In the genomic region with DNA sequence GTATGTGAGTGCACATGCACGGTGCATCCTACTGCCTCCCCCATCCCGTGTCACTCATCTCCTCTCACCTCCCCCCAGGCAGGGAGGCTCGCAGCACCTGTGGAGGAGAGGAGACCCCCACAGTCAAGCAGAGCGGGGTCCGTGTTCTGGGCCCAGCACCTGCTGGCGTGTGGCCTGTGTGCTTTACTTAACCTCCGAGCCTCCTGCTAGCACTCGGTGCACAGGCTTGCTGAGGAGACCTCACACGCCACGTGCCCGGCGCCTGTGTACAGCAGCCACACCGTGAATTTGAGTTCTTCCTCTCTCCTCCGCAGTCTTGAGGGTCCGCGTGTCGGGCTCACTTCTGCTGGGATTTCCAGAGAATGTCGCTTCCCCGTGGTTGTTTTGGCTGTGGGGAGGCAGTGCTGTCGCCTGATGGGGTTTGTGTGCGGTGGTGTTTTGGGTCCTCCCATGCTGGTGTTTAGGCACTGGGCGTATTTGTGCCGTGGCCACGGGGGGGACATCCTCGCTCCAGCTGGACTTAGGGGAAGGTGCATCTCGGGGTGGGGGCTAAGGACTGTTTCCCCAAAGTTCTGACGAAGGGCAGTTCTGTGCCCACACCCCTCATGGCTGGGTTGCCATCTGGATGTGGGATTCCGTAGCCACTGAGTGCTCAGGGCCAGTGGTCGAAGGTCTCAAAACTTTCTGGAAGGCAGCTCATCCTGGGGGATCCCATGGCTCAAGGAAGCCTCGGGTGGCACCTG, we compare ENCODE assay signal across 11 cellular contexts. TPM values are rescaled to one million over a fixed set of nuclear protein-coding genes. Genes with fewer than 3 reads are reported as not detected.
DNase-seq lines count a peak whose midpoint lies in the region; ATAC-seq and TF ChIP-seq lines count a peak whose summit lies in the region.
"Had no signal": no experiment of that assay in that cellular context is flagged by ENCODE, and none has a peak within 500 bp of the region (broad histone marks: within the 10 kb centered on the region; RNA-seq: fewer than 3 reads in every experiment).

No MANE protein-coding gene starts in this region.

- H3K4me3 ChIP-seq in Panc1 (ENCODE audit: low read depth in 2 of 2, low read length in 2 of 2) (peak overlapping the region; percentile 46 to 51), neural progenitor cell (peak overlapping the region; percentile 62)

- H3K9me3 Mint-ChIP-seq in CD14-positive monocyte (peaks cover 7 to 17% (median 14%) of the 10 kb centered on the region in 7 donors), endothelial cell (ENCODE audit: unreplicated experiment) (no peaks in the 10 kb centered on the region), neural progenitor cell (no peaks in the 10 kb centered on the region)

- POLR2A ChIA-PET in Panc1 (lab: Charles Lee) = no interaction called here

- H3K4me1 ChIP-seq in Panc1 (ENCODE audit: control insufficient read depth, insufficient read depth, low read length) = no peaks in the 10 kb centered on the region
- peaks cover 4% of the 10 kb centered on the region for H3K4me1 ChIP-seq in neural progenitor cell

- H3K4me1 Mint-ChIP-seq in CD14-positive monocyte = peaks cover 4% of the 10 kb centered on the region
- H3K4me1 Mint-ChIP-seq in endothelial cell (ENCODE audit: unreplicated experiment) = peaks cover 17% of the 10 kb centered on the region
- H3K4me1 Mint-ChIP-seq in neural progenitor cell = peaks cover 11% of the 10 kb centered on the region

- H3K4me3 Mint-ChIP-seq in CD14-positive monocyte (peak overlapping the region; percentile 45 to 53), endothelial cell (ENCODE audit: unreplicated experiment) (peak overlapping the region; percentile 78), neural progenitor cell (peak overlapping the region; percentile 80)

- peak overlapping the region; percentile 72 for H3K4me2 ChIP-seq in neural progenitor cell

- BruUV-seq in Panc1 (replicated peaks; lab: Mats Ljungman, UMichigan) = no TSS peak

- CTCF ChIA-PET in Panc1 (lab: Charles Lee) = no interaction called here

- H3K27ac Mint-ChIP-seq in CD14-positive monocyte (peak overlapping the region in 1 of 7 donors; percentile 23), endothelial cell (ENCODE audit: unreplicated experiment) (peak overlapping the region; percentile 48), neural progenitor cell (peak overlapping the region; percentile 74)

- no peaks in the 10 kb centered on the region for H3K79me2 ChIP-seq in neural progenitor cell (ENCODE audit: low read depth)

- H3K36me3 ChIP-seq in Panc1 (ENCODE audit: control insufficient read depth, insufficient read depth, low read length) (no peaks in the 10 kb centered on the region), neural progenitor cell (no peaks in the 10 kb centered on the region)

- no peaks in the 10 kb centered on the region for H3K36me3 Mint-ChIP-seq in CD14-positive monocyte
- no peaks in the 10 kb centered on the region for H3K36me3 Mint-ChIP-seq in endothelial cell (ENCODE audit: low read depth, unreplicated experiment)
- no peaks in the 10 kb centered on the region for H3K36me3 Mint-ChIP-seq in neural progenitor cell

- H3K9me3 ChIP-seq in Panc1 (ENCODE audit: control insufficient read depth, insufficient read depth, low read depth, low read length) (no peaks in the 10 kb centered on the region), neural progenitor cell (ENCODE audit: low read depth) (no peaks in the 10 kb centered on the region)

- no peaks in the 10 kb centered on the region for H3K27me3 ChIP-seq in Panc1 (ENCODE audit: control insufficient read depth, insufficient read depth, low read length)
- H3K27me3 ChIP-seq in neural progenitor cell = no peaks in the 10 kb centered on the region

- peaks cover 24% of the 10 kb centered on the region for H3F3A ChIP-seq in neural progenitor cell (ENCODE audit: low read depth)

- H3K9ac ChIP-seq in neural progenitor cell = no peak overlapping the region

- H4K20me1 ChIP-seq in neural progenitor cell (ENCODE audit: low read depth) = no peaks in the 10 kb centered on the region

- no peak for DNase-seq in CD14-positive monocyte (ENCODE audit: low spot score)
- no peak for DNase-seq in Panc1 (ENCODE audit: low read depth, low spot score)
- no peak for DNase-seq in endothelial cell (ENCODE audit: low spot score)
- DNase-seq in neural progenitor cell (ENCODE audit: low spot score) = no peak
- no peak for DNase-seq in NCI-H1048 (lab: John Stamatoyannopoulos, UW)
- DNase-seq in HT-29 (ENCODE audit: low spot score) = no peak
- no peak for DNase-seq in activated CD8-positive, alpha-beta memory T cell treated with anti-CD3 and anti-CD28 coated beads, Interleukin-2, amount 50 U/mL, for 4 hours
- no peak for DNase-seq in NCI-H82 treated with DMSO at 0.1 percent for 48 hours (lab: John Stamatoyannopoulos, UW; ENCODE audit: unreplicated experiment)

- peak; percentile 14 for ATAC-seq in Panc1

- peaks cover 7 to 20% (median 12%) of the 10 kb centered on the region in 3 donors for H3K27me3 Mint-ChIP-seq in CD14-positive monocyte (ENCODE audit: low read depth in 3 of 3)
- H3K27me3 Mint-ChIP-seq in endothelial cell (ENCODE audit: unreplicated experiment) = peaks cover 11% of the 10 kb centered on the region
- H3K27me3 Mint-ChIP-seq in neural progenitor cell (ENCODE audit: insufficient read depth, low read depth) = peaks cover 6% of the 10 kb centered on the region

- no peak for TF ChIP-seq CTCF in CD14-positive monocyte (IDR thresholded peaks at IDR 0.05)
- no peak for TF ChIP-seq CTCF in Panc1 (IDR thresholded peaks at IDR 0.05)
- no peak for TF ChIP-seq CTCF in endothelial cell (IDR thresholded peaks at IDR 0.05; ENCODE audit: unreplicated experiment)
- TF ChIP-seq CTCF in neural progenitor cell (IDR thresholded peaks at IDR 0.05) = no peak

- in situ Hi-C loops in Panc1 (cut with HindIII; ENCODE audit: low pct_unique_long_range_greater_than_20kb, low sequenced_read_pairs) = no loop called here

- peak overlapping the region; percentile 31; the same call in 1 of the 2 replicates for H3K27ac ChIP-seq in Panc1 (ENCODE audit: low read length)
- no peak overlapping the region for H3K27ac ChIP-seq in neural progenitor cell
- H3K27ac ChIP-seq: C4-2B had no signal

- intact Hi-C loops in CD14-positive monocyte (cut with micrococcal nuclease) = no loop called here
- intact Hi-C loops in Panc1 (cut with micrococcal nuclease; ENCODE audit: unreplicated experiment) = no loop called here

- H2AFZ ChIP-seq in neural progenitor cell (replicated peaks) = no peak overlapping the region

RNA-seq across cellular contexts. Expression of a gene that starts 34.8 kb away (rescaled TPM):
- 1 to 10 TPM; 5.9 to 7.5 TPM for polyA plus RNA-seq in CD14-positive monocyte
- total RNA-seq in Panc1 (2021; ENCODE audit: unreplicated experiment) (26.3 TPM), endothelial cell (ENCODE audit: unreplicated experiment) (321 TPM), neural progenitor cell (ENCODE audit: low replicate concordance) (0.26 and 1.8 TPM in 2 replicates)
- polyA plus RNA-seq in Panc1 (2012; ENCODE audit: insufficient read length) = 23.6 TPM
- 0.81 and 1.6 TPM in 2 replicates for total RNA-seq in HT-29 (2014; rRNA removed; shearing (Covaris generic))

RNA-seq across cellular contexts. Expression of a gene that starts 57.2 kb away (rescaled TPM):
- polyA plus RNA-seq in CD14-positive monocyte = not detected
- total RNA-seq in Panc1 (2021; ENCODE audit: unreplicated experiment) (1.8 TPM), endothelial cell (ENCODE audit: unreplicated experiment) (0.54 TPM), neural progenitor cell (ENCODE audit: low replicate concordance) (0.40 TPM in 1 of 2 replicates, not detected in the other)
- polyA plus RNA-seq in Panc1 (2012; ENCODE audit: insufficient read length) = 0.55 TPM
- total RNA-seq in HT-29 (2014; rRNA removed; shearing (Covaris generic)) = 0.13 TPM in 1 of 2 replicates, not detected in the other
- total RNA-seq: occipital lobe had no signal
- polyA plus RNA-seq: fibroblast of lung had no signal
